ENCODE assay signal across 13 cellular contexts in the genomic region with DNA sequence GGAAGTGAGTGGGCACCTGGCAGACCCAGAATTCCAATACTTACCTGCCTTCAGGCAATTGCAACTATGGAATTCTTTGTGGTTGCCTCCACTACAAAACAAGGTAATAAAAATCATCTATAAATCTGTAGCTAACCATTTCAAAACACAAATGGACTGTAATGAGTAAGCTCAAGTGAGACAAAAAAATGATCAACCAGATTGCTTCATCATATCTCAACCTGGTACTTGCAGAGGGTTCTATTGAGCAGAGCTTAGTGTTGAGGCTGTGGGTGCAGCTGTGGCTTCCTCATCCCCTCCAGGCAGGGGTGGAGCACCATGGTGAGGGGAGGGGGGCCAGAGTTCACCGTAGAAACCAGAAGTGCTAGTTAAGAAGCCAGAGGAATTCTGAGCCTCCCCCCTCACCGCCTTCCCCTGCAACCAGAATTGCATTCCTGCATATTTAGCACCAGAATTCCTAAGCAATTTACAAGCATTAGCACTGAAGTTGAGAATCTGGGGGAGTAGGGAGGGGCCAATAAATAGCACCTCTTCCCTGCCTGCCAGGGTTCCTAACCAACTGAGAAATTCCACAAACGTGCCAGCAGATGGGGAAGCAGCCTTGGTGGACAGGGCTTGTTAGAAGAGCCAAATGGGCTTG. TPM values are rescaled to one million over a fixed set of nuclear protein-coding genes. Genes with fewer than 3 reads are reported as not detected.
A peak's percentile ranks its signal among the peaks of the same experiment; 100 is the strongest.
DNase-seq lines count a peak whose midpoint lies in the region; ATAC-seq, FAIRE-seq and TF ChIP-seq lines count a peak whose summit lies in the region.
"Had no signal": no experiment of that assay in that cellular context is flagged by ENCODE, and none has a peak within 500 bp of the region (broad histone marks: within the 10 kb centered on the region; RNA-seq: fewer than 3 reads in every experiment).

No MANE protein-coding gene starts in this region.

- no peak overlapping the region for H3K4me3 ChIP-seq in fibroblast of villous mesenchyme (ENCODE audit: low read depth, low read length)
- no peak overlapping the region for H3K4me3 ChIP-seq in small intestine (ENCODE audit: low read depth in 1 of 2, low read length in 2 of 2)

- peaks cover 4% of the 10 kb centered on the region for H3K9me3 Mint-ChIP-seq in activated CD4-positive, alpha-beta memory T cell treated with anti-CD3 and anti-CD28 coated beads for 36 hours
- peaks cover 4% of the 10 kb centered on the region for H3K9me3 Mint-ChIP-seq in activated CD4-positive, alpha-beta memory T cell treated with anti-CD3 and anti-CD28 coated beads, Interleukin-2, amount 10 ng/mL, durations not matched to agents 7 days and 5 days
- no peaks in the 10 kb centered on the region for H3K9me3 Mint-ChIP-seq in stimulated activated effector memory CD8-positive, alpha-beta T cell treated with anti-CD3 and anti-CD28 coated beads, Interleukin-12 subunit alpha, Interleukin-12 subunit beta, amount 100 ng/mL, for 72 hours

- CTCF ChIA-PET in activated CD4-positive, alpha-beta memory T cell treated with anti-CD3 and anti-CD28 coated beads for 36 hours (lab: Charles Lee): interaction anchor here (1.3 kb wide), 1 partner anchor 152 kb away, joined by 3 read pairs; no protein-coding TSS in a partner anchor
- CTCF ChIA-PET in activated CD4-positive, alpha-beta memory T cell treated with anti-CD3 and anti-CD28 coated beads, Interleukin-2, amount 10 ng/mL, durations not matched to agents 7 days and 5 days (lab: Charles Lee): no interaction called here
- CTCF ChIA-PET in RWPE1 (lab: Yijun Ruan, JAX): interaction anchor here (0.5 to 0.6 kb wide), 2 partner anchors 49 to 105 kb away, joined by 3 to 6 read pairs; no protein-coding TSS in a partner anchor

- H3K4me3 Mint-ChIP-seq in activated CD4-positive, alpha-beta memory T cell treated with anti-CD3 and anti-CD28 coated beads for 36 hours: no peak overlapping the region
- H3K4me3 Mint-ChIP-seq in activated CD4-positive, alpha-beta memory T cell treated with anti-CD3 and anti-CD28 coated beads, Interleukin-2, amount 10 ng/mL, durations not matched to agents 7 days and 5 days: no peak overlapping the region
- no peak overlapping the region for H3K4me3 Mint-ChIP-seq in stimulated activated effector memory CD8-positive, alpha-beta T cell treated with anti-CD3 and anti-CD28 coated beads, Interleukin-12 subunit alpha, Interleukin-12 subunit beta, amount 100 ng/mL, for 72 hours
- H3K4me3 Mint-ChIP-seq: IgD-negative memory B cell, naive B cell had no signal

- H3K4me1 Mint-ChIP-seq in activated CD4-positive, alpha-beta memory T cell treated with anti-CD3 and anti-CD28 coated beads for 36 hours (ENCODE audit: low read depth): peaks cover 7% of the 10 kb centered on the region
- peaks cover 12% of the 10 kb centered on the region for H3K4me1 Mint-ChIP-seq in activated CD4-positive, alpha-beta memory T cell treated with anti-CD3 and anti-CD28 coated beads, Interleukin-2, amount 10 ng/mL, durations not matched to agents 7 days and 5 days
- H3K4me1 Mint-ChIP-seq in stimulated activated effector memory CD8-positive, alpha-beta T cell treated with anti-CD3 and anti-CD28 coated beads, Interleukin-12 subunit alpha, Interleukin-12 subunit beta, amount 100 ng/mL, for 72 hours: peaks cover 25% of the 10 kb centered on the region
- H3K4me1 Mint-ChIP-seq: naive B cell had no signal

- TF ChIP-seq CTCF in RWPE1 (conservative IDR thresholded peaks at IDR 0.05; ENCODE audit: low read depth): peak; percentile 32
- no peak for TF ChIP-seq CTCF in fibroblast of villous mesenchyme (IDR thresholded peaks at IDR 0.05; ENCODE audit: insufficient read depth, low read depth, low read length)

- FAIRE-seq in small intestine (lab: Jason Lieb, UNC): no peak
- FAIRE-seq: TTC549 had no signal

- H3K27me3 Mint-ChIP-seq in activated CD4-positive, alpha-beta memory T cell treated with anti-CD3 and anti-CD28 coated beads for 36 hours: no peaks in the 10 kb centered on the region
- H3K27me3 Mint-ChIP-seq in activated CD4-positive, alpha-beta memory T cell treated with anti-CD3 and anti-CD28 coated beads, Interleukin-2, amount 10 ng/mL, durations not matched to agents 7 days and 5 days: peaks cover 12% of the 10 kb centered on the region

- H3K4me1 ChIP-seq in small intestine (ENCODE audit: control insufficient read depth in 2 of 2, insufficient read depth in 1 of 2, low read depth in 1 of 2, low read length in 1 of 2): no peaks in the 10 kb centered on the region
- H3K4me1 ChIP-seq: BE2C had no signal

- no peaks in the 10 kb centered on the region for H3K9me3 ChIP-seq in small intestine (ENCODE audit: control insufficient read depth, low read depth)
- H3K9me3 ChIP-seq: BE2C had no signal

- intact Hi-C loops in activated CD4-positive, alpha-beta memory T cell treated with anti-CD3 and anti-CD28 coated beads for 36 hours (cut with micrococcal nuclease): no loop called here

- no peaks in the 10 kb centered on the region for H3K27me3 ChIP-seq in small intestine (ENCODE audit: control insufficient read depth in 2 of 2, insufficient read depth in 2 of 2, low read length in 2 of 2)
- H3K27me3 ChIP-seq: BE2C had no signal

- H3K27ac Mint-ChIP-seq in activated CD4-positive, alpha-beta memory T cell treated with anti-CD3 and anti-CD28 coated beads for 36 hours: no peak overlapping the region
- no peak overlapping the region for H3K27ac Mint-ChIP-seq in activated CD4-positive, alpha-beta memory T cell treated with anti-CD3 and anti-CD28 coated beads, Interleukin-2, amount 10 ng/mL, durations not matched to agents 7 days and 5 days
- no peak overlapping the region for H3K27ac Mint-ChIP-seq in stimulated activated effector memory CD8-positive, alpha-beta T cell treated with anti-CD3 and anti-CD28 coated beads, Interleukin-12 subunit alpha, Interleukin-12 subunit beta, amount 100 ng/mL, for 72 hours
- H3K27ac Mint-ChIP-seq: IgD-negative memory B cell, naive B cell had no signal

- WGBS in small intestine, 3 donors: 16 to 41% (median 24%) methylated on average over 3 of the region's 3 CpGs

- peak; percentile 81 for ATAC-seq in stimulated activated effector memory CD8-positive, alpha-beta T cell treated with anti-CD3 and anti-CD28 coated beads, Interleukin-12 subunit alpha, Interleukin-12 subunit beta, amount 100 ng/mL, for 72 hours

- peak overlapping the region; percentile 94 for H3K27ac ChIP-seq in RWPE1
- H3K27ac ChIP-seq in small intestine (ENCODE audit: low read depth in 1 of 2, low read length in 1 of 2): no peak overlapping the region

- H3K36me3 Mint-ChIP-seq in activated CD4-positive, alpha-beta memory T cell treated with anti-CD3 and anti-CD28 coated beads for 36 hours: no peaks in the 10 kb centered on the region
- H3K36me3 Mint-ChIP-seq in activated CD4-positive, alpha-beta memory T cell treated with anti-CD3 and anti-CD28 coated beads, Interleukin-2, amount 10 ng/mL, durations not matched to agents 7 days and 5 days (ENCODE audit: low read depth): peaks cover 4% of the 10 kb centered on the region
- H3K36me3 Mint-ChIP-seq in stimulated activated effector memory CD8-positive, alpha-beta T cell treated with anti-CD3 and anti-CD28 coated beads, Interleukin-12 subunit alpha, Interleukin-12 subunit beta, amount 100 ng/mL, for 72 hours: no peaks in the 10 kb centered on the region

- no peaks in the 10 kb centered on the region for H3K36me3 ChIP-seq in small intestine (ENCODE audit: control insufficient read depth in 2 of 2, insufficient read depth in 2 of 2, low read length in 2 of 2)
- H3K36me3 ChIP-seq: BE2C had no signal

- POLR2A ChIA-PET in activated CD4-positive, alpha-beta memory T cell treated with anti-CD3 and anti-CD28 coated beads for 36 hours (lab: Charles Lee): no interaction called here
- POLR2A ChIA-PET in activated CD4-positive, alpha-beta memory T cell treated with anti-CD3 and anti-CD28 coated beads, Interleukin-2, amount 10 ng/mL, durations not matched to agents 7 days and 5 days (lab: Charles Lee): interaction anchor here (0.9 kb wide), 1 partner anchor 117 kb away, joined by 3 read pairs; no protein-coding TSS in a partner anchor
- POLR2A ChIA-PET in RWPE1 (lab: Yijun Ruan, JAX; ENCODE audit: low non-redundant PET): no interaction called here

- DNase-seq in activated CD4-positive, alpha-beta memory T cell treated with anti-CD3 and anti-CD28 coated beads for 36 hours: peak; percentile 25
- DNase-seq in activated CD4-positive, alpha-beta memory T cell treated with anti-CD3 and anti-CD28 coated beads, Interleukin-2, amount 10 ng/mL, durations not matched to agents 7 days and 5 days: no peak
- DNase-seq in RWPE1 (ENCODE audit: low spot score) (peak; percentile 83), fibroblast of villous mesenchyme (ENCODE audit: low read depth) (peak; percentile 81), small intestine (no peak), COR-L47 (lab: John Stamatoyannopoulos, UW) (no peak)
- no peak for DNase-seq in stimulated activated effector memory CD8-positive, alpha-beta T cell treated with anti-CD3 and anti-CD28 coated beads, Interleukin-12 subunit alpha, Interleukin-12 subunit beta, amount 100 ng/mL, for 72 hours (ENCODE audit: low spot score in 2 of 2)
- no peak for DNase-seq in stimulated activated CD4-positive, alpha-beta T cell treated with anti-CD3 and anti-CD28 coated beads, Interleukin-15, amount 100 ng/mL, for 24 hours
- DNase-seq: BE2C, caudate nucleus, naive B cell had no signal

RNA-seq across cellular contexts. Expression of gene CTAG1A, which starts 11.5 kb away (rescaled TPM):
- total RNA-seq in activated CD4-positive, alpha-beta memory T cell treated with anti-CD3 and anti-CD28 coated beads for 36 hours: not detected
- total RNA-seq in activated CD4-positive, alpha-beta memory T cell treated with anti-CD3 and anti-CD28 coated beads, Interleukin-2, amount 10 ng/mL, durations not matched to agents 7 days and 5 days: not detected
- total RNA-seq in fibroblast of villous mesenchyme: not detected in 2 replicates
- not detected for polyA plus RNA-seq in small intestine
- polyA plus RNA-seq: IgD-negative memory B cell had no signal

RNA-seq across cellular contexts. Expression of gene CTAG1B, which starts 22.7 kb away (rescaled TPM):
- total RNA-seq in activated CD4-positive, alpha-beta memory T cell treated with anti-CD3 and anti-CD28 coated beads for 36 hours: not detected
- total RNA-seq in activated CD4-positive, alpha-beta memory T cell treated with anti-CD3 and anti-CD28 coated beads, Interleukin-2, amount 10 ng/mL, durations not matched to agents 7 days and 5 days: not detected
- not detected in 2 replicates for total RNA-seq in fibroblast of villous mesenchyme
- not detected for polyA plus RNA-seq in small intestine
- polyA plus RNA-seq: IgD-negative memory B cell had no signal

RNA-seq across cellular contexts. Expression of gene IKBKG, which starts 49.0 kb away (rescaled TPM):
- total RNA-seq in activated CD4-positive, alpha-beta memory T cell treated with anti-CD3 and anti-CD28 coated beads for 36 hours: 10 to 100 TPM; 39.4 to 45.9 TPM
- 10 to 100 TPM; 51.9 to 54.0 TPM for total RNA-seq in activated CD4-positive, alpha-beta memory T cell treated with anti-CD3 and anti-CD28 coated beads, Interleukin-2, amount 10 ng/mL, durations not matched to agents 7 days and 5 days
- 13.0 and 19.3 TPM in 2 replicates for total RNA-seq in fibroblast of villous mesenchyme
- polyA plus RNA-seq in small intestine: 10 to 100 TPM; 21.1 to 34.9 (median 34.2) TPM

RNA-seq across cellular contexts. Expression of gene G6PD, which starts 49.8 kb away (rescaled TPM):
- 10 to 100 TPM; 65.8 to 70.4 TPM for total RNA-seq in activated CD4-positive, alpha-beta memory T cell treated with anti-CD3 and anti-CD28 coated beads for 36 hours
- total RNA-seq in activated CD4-positive, alpha-beta memory T cell treated with anti-CD3 and anti-CD28 coated beads, Interleukin-2, amount 10 ng/mL, durations not matched to agents 7 days and 5 days: 10 to 100 TPM; 62.7 to 64.4 TPM
- total RNA-seq in fibroblast of villous mesenchyme: 95.7 and 128 TPM in 2 replicates
- polyA plus RNA-seq in small intestine: 10 to 100 TPM; 10.5 to 23.4 (median 11.1) TPM

RNA-seq across cellular contexts. Expression of gene CTAG2, which starts 57.0 kb away (rescaled TPM):
- total RNA-seq in activated CD4-positive, alpha-beta memory T cell treated with anti-CD3 and anti-CD28 coated beads for 36 hours: not detected
- total RNA-seq in activated CD4-positive, alpha-beta memory T cell treated with anti-CD3 and anti-CD28 coated beads, Interleukin-2, amount 10 ng/mL, durations not matched to agents 7 days and 5 days: not detected
- total RNA-seq in fibroblast of villous mesenchyme: not detected in 2 replicates
- 1 to 10 TPM in 1 of 3 donors, not detected in 2; 7.8 TPM for polyA plus RNA-seq in small intestine
- polyA plus RNA-seq: IgD-negative memory B cell had no signal

Comparison
In these comparisons a context has a peak if more than half of its experiments do, and no peak if none do; other contexts are left out.
1. DNase-seq: peak in activated CD4-positive, alpha-beta memory T cell treated with anti-CD3 and anti-CD28 coated beads for 36 hours (single experiment), RWPE1 (single experiment) and fibroblast of villous mesenchyme (single experiment); none in activated CD4-positive, alpha-beta memory T cell treated with anti-CD3 and anti-CD28 coated beads, Interleukin-2, amount 10 ng/mL, durations not matched to agents 7 days and 5 days (single experiment), stimulated activated effector memory CD8-positive, alpha-beta T cell treated with anti-CD3 and anti-CD28 coated beads, Interleukin-12 subunit alpha, Interleukin-12 subunit beta, amount 100 ng/mL, for 72 hours (0 of 2), stimulated activated CD4-positive, alpha-beta T cell treated with anti-CD3 and anti-CD28 coated beads, Interleukin-15, amount 100 ng/mL, for 24 hours (single experiment), small intestine (single experiment) and COR-L47 (single experiment).